8 cellular contexts compared by ENCODE assay signal in genomic region chr12:52884526-52885293, GRCh38. TPM values are rescaled to one million over a fixed set of nuclear protein-coding genes. Genes with fewer than 3 reads are reported as not detected.
DNase-seq lines count a peak whose midpoint lies in the region; ATAC-seq and TF ChIP-seq lines count a peak whose summit lies in the region.

No MANE protein-coding gene starts in this region.

- peak overlapping the region; percentile 59; the same call in 1 of the 2 replicates for H3K27ac ChIP-seq in SK-N-MC
- H3K27ac ChIP-seq in psoas muscle = no peak overlapping the region

- TF ChIP-seq CTCF in LNCaP clone FGC (IDR thresholded peaks at IDR 0.05; ENCODE audit: control insufficient read depth, extremely low read depth, insufficient read depth) (peak; percentile 79), psoas muscle (IDR thresholded peaks at IDR 0.05) (peak; percentile 89)

- H3K36me3 ChIP-seq in SK-N-MC (ENCODE audit: insufficient read depth, low read length) = no peaks in the 10 kb centered on the region
- H3K36me3 ChIP-seq in psoas muscle (ENCODE audit: insufficient read depth in 1 of 2, low read depth in 1 of 2) = no peaks in the 10 kb centered on the region

- peaks cover 0 to 14% (median 0%) of the 10 kb centered on the region in 3 donors for H3K27me3 ChIP-seq in psoas muscle (ENCODE audit: insufficient read depth in 3 of 3, low read length in 2 of 3)

- intact Hi-C loops in head of caudate nucleus (cut with DNase I) = loop anchor here (5.0 kb wide), 1 partner anchor 93 kb away; no protein-coding TSS in a partner anchor
- intact Hi-C loops in psoas muscle (cut with DNase I) = loop anchor here in 1 of 2 donors (1.0 kb wide), 1 partner anchor 96 kb away; no protein-coding TSS in a partner anchor

- H3K4me1 ChIP-seq in psoas muscle = no peaks in the 10 kb centered on the region

- ATAC-seq in psoas muscle (peak; percentile 83 to 89 (median 85)), HG02759 (IDR thresholded peaks at IDR 0.05; ENCODE audit: unreplicated experiment) (no peak), GM21576 (IDR thresholded peaks at IDR 0.05; ENCODE audit: unreplicated experiment) (no peak)

- H3K9me3 ChIP-seq in SK-N-MC (ENCODE audit: low read depth, low read length) = no peaks in the 10 kb centered on the region
- H3K9me3 ChIP-seq in psoas muscle = no peaks in the 10 kb centered on the region

- DNase-seq in DMS53 (lab: John Stamatoyannopoulos, UW) = peak; percentile 78
- DNase-seq in LNCaP clone FGC (ENCODE audit: low read depth) = no peak
- no peak for DNase-seq in SK-N-MC (ENCODE audit: low read depth, low spot score)
- DNase-seq in activated gamma-delta T cell treated with Interleukin-2 at 50 U/mL for 16 hours = peak; percentile 81
- DNase-seq in head of caudate nucleus = peak; percentile 44 to 91 (median 80)
- peak; percentile 71 to 81 for DNase-seq in psoas muscle

- H3K4me3 ChIP-seq in LNCaP clone FGC (ENCODE audit: low read depth, low read length) = no peak overlapping the region
- peak overlapping the region; percentile 47; the same call in 1 of the 2 replicates for H3K4me3 ChIP-seq in SK-N-MC
- no peak overlapping the region for H3K4me3 ChIP-seq in psoas muscle

- peak overlapping the region; percentile 61 for H3K9ac ChIP-seq in SK-N-MC (ENCODE audit: insufficient read length)

- 33 to 40% (median 35%) methylated on average over 12 to 13 of the region's 13 CpGs for WGBS in psoas muscle, 3 donors

RNA-seq across cellular contexts. Expression of gene KRT8, which starts 20.2 kb away (rescaled TPM):
- total RNA-seq in psoas muscle = 1 to 10 TPM in 1 of 4 donors, under 1 TPM in 3; 0.54 to 1.3 (median 0.75) TPM
- 1 to 10 TPM in 2 of 3 donors, under 1 TPM in 1; 0.59 to 1.2 (median 1.2) TPM for polyA plus RNA-seq in psoas muscle

RNA-seq across cellular contexts. Expression of gene KRT78, which starts 35.9 kb away (rescaled TPM):
- total RNA-seq in psoas muscle = not detected
- polyA plus RNA-seq in psoas muscle = under 1 TPM in 1 of 3 donors, not detected in 2; 0.04 TPM

RNA-seq across cellular contexts. Expression of gene KRT79, which starts 50.6 kb away (rescaled TPM):
- total RNA-seq in psoas muscle = not detected
- under 1 TPM in 2 of 3 donors, not detected in 1; 0.03 to 0.05 TPM for polyA plus RNA-seq in psoas muscle

Comparison
In these comparisons a context has a peak if more than half of its experiments do, and no peak if none do; other contexts are left out.
1. DNase-seq: peak in DMS53 (single experiment), activated gamma-delta T cell treated with Interleukin-2 at 50 U/mL for 16 hours (single experiment), head of caudate nucleus (42 of 42) and psoas muscle (2 of 2); none in LNCaP clone FGC (single experiment) and SK-N-MC (single experiment).
2. ATAC-seq: peak in psoas muscle (4 of 4); none in HG02759 (single experiment) and GM21576 (single experiment).